Comparison of ENCODE assay signal across 26 cellular contexts in the genomic region with DNA sequence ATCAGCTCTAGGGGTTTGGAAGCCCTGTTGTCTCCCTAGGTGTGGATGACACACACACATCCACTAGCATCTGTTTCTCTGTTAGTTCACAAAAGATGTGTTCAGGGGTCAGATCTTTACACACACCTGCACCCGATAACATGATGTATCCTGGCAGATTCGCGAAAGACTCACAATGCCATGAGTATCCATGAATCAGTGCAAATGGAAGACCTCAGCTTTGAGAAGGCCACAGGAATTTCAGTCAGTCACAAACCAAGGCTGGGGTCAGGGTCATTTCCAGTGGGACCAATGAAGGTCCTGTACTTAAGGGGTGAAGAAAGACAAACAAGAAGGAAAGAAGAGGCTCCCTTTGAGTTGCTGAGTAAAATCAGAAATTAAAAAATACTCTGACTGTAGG.
"Had no signal": no experiment of that assay in that cellular context is flagged by ENCODE, and none has a peak within 500 bp of the region (broad histone marks: within the 10 kb centered on the region; RNA-seq: fewer than 3 reads in every experiment).

No MANE protein-coding gene starts in this region.

- FAIRE-seq: colon, frontal cortex, pancreas had no signal

- H3K9me3 Mint-ChIP-seq: immature natural killer cell, natural killer cell had no signal

- H3K36me3 Mint-ChIP-seq: immature natural killer cell; natural killer cell; stimulated activated memory B cell treated with anti-CD40 and anti-IgM and Interleukin-4, amounts not matched to agents 10 μg/mL and 1 μg/mL and 100 μg/mL, for 72 hours had no signal

- H3K27ac ChIP-seq: dorsolateral prefrontal cortex, lower lobe of right lung, neutrophil, sigmoid colon, skin epidermis, spleen, testis, tibial artery, upper lobe of left lung, uterus had no signal

- H3K9me3 ChIP-seq: lower lobe of right lung, neutrophil, pancreas, sigmoid colon, testis, tibial artery, upper lobe of left lung, uterus had no signal

- H3K36me3 ChIP-seq: lower lobe of right lung, neutrophil, pancreas, sigmoid colon, spleen, tibial artery, upper lobe of left lung, uterus had no signal

- H3K4me1 Mint-ChIP-seq: immature natural killer cell; natural killer cell; stimulated activated memory B cell treated with anti-CD40 and anti-IgM and Interleukin-4, amounts not matched to agents 10 μg/mL and 1 μg/mL and 100 μg/mL, for 72 hours had no signal

- H3K27me3 ChIP-seq: neutrophil, pancreas, sigmoid colon, spleen, testis, tibial artery, upper lobe of left lung, uterus had no signal

- H3K27me3 Mint-ChIP-seq: stimulated activated memory B cell treated with anti-CD40 and anti-IgM and Interleukin-4, amounts not matched to agents 10 μg/mL and 1 μg/mL and 100 μg/mL, for 72 hours had no signal

- H3K4me1 ChIP-seq: lower lobe of right lung, pancreas, sigmoid colon, spleen, testis, tibial artery, upper lobe of left lung, uterus had no signal

- DNase-seq: dorsolateral prefrontal cortex; effector CD4-positive, alpha-beta T cell; hypothalamus; immature natural killer cell; islet precursor cell; kidney glomerular epithelial cell; left ventricle myocardium superior; lower lobe of right lung; natural killer cell; pancreas; right cardiac atrium; sigmoid colon; spleen; stimulated activated CD4-positive, alpha-beta T cell treated with anti-CD3 and anti-CD28 coated beads, Interleukin-4, amount 100 ng/mL, for 4 hours; stimulated activated naive CD8-positive, alpha-beta T cell treated with anti-CD3 and anti-CD28 coated beads, Interleukin-15, Interleukin-2, amounts not matched to agents 100 U/mL and 50 U/mL, for 24 hours; substantia nigra; testis; tibial artery; upper lobe of left lung; uterus had no signal

- H3K4me3 ChIP-seq: dorsolateral prefrontal cortex, lower lobe of right lung, pancreas, sigmoid colon, skin epidermis, spleen, testis, tibial artery, upper lobe of left lung, uterus had no signal

- H3K27ac Mint-ChIP-seq: natural killer cell; progenitor cell of endocrine pancreas; stimulated activated memory B cell treated with anti-CD40 and anti-IgM and Interleukin-4, amounts not matched to agents 10 μg/mL and 1 μg/mL and 100 μg/mL, for 72 hours had no signal

- H3K4me3 Mint-ChIP-seq: immature natural killer cell; natural killer cell; stimulated activated memory B cell treated with anti-CD40 and anti-IgM and Interleukin-4, amounts not matched to agents 10 μg/mL and 1 μg/mL and 100 μg/mL, for 72 hours had no signal
